In the genomic region with DNA sequence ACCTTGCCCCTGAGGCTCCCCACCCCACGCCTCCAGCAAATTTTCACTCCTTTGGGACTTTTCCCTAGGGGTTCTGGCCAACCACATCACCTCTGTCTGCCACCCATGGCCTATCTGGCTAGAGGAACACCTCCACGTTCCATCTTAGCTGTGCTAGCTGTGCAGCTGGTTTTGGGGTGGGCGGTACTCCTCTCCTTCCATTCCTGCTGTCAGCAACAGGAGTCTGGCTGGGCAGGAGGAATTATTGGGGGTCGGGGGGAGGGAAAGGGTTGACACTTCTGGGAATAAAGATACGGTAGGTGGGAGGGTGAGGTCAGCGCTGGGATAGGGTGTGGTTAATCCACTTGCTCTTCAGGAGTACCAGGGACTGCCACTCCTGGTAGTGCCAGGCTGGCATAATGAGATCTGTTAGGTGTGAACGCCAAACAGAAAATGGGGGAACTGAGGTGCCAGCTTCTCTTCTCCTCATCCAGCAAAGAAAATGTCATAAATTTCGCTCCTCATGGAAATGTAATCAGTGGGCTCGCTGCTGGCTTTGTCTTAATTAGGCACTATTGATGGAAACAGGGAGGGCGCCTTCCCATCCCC, we compare ENCODE assay signal across 8 cellular contexts. TPM values are rescaled to one million over a fixed set of nuclear protein-coding genes. Genes with fewer than 3 reads are reported as not detected.
A peak's percentile ranks its signal among the peaks of the same experiment; 100 is the strongest.
DNase-seq lines count a peak whose midpoint lies in the region; ATAC-seq and TF ChIP-seq lines count a peak whose summit lies in the region.

No MANE protein-coding gene starts in this region.

- peak overlapping the region; percentile 68 to 76 for H3K4me3 Mint-ChIP-seq in effector memory CD8-positive, alpha-beta T cell
- peak overlapping the region; percentile 60 for H3K4me3 Mint-ChIP-seq in natural killer cell treated with Interleukin-12 subunit alpha and Interleukin-12 subunit beta and Interleukin-15 and Interleukin-18, amount 100 ng/mL, for 72 hours

- ATAC-seq in effector memory CD8-positive, alpha-beta T cell (replicated peaks), result no peak
- no peak for ATAC-seq in natural killer cell treated with Interleukin-12 subunit alpha and Interleukin-12 subunit beta and Interleukin-15 and Interleukin-18, amount 100 ng/mL, for 72 hours
- no peak for ATAC-seq in HG02973 (IDR thresholded peaks at IDR 0.05; ENCODE audit: unreplicated experiment)
- ATAC-seq in GM18907 (IDR thresholded peaks at IDR 0.05; ENCODE audit: unreplicated experiment), result no peak
- no peak for ATAC-seq in sciatic nerve

- H3K4me3 ChIP-seq in AG09309 (ENCODE audit: control insufficient read depth, low read depth, low read length), result peak overlapping the region; percentile 81

- H3K27me3 Mint-ChIP-seq in effector memory CD8-positive, alpha-beta T cell, result peaks cover 92 to 100% of the 10 kb centered on the region in 2 donors
- H3K27me3 Mint-ChIP-seq in natural killer cell treated with Interleukin-12 subunit alpha and Interleukin-12 subunit beta and Interleukin-15 and Interleukin-18, amount 100 ng/mL, for 72 hours, result peaks cover 57 to 79% of the 10 kb centered on the region in 2 donors

- DNase-seq in AG09309 (ENCODE audit: low read depth) (no peak), NCI-H1105 (lab: John Stamatoyannopoulos, UW) (peak; percentile 59), HCEC 1CT (no peak), sciatic nerve (ENCODE audit: low spot score) (no peak)
- no peak for DNase-seq in effector memory CD8-positive, alpha-beta T cell
- DNase-seq in natural killer cell treated with Interleukin-12 subunit alpha and Interleukin-12 subunit beta and Interleukin-15 and Interleukin-18, amount 100 ng/mL, for 72 hours (ENCODE audit: low spot score), result no peak

- no peak overlapping the region for H3K27ac Mint-ChIP-seq in effector memory CD8-positive, alpha-beta T cell
- H3K27ac Mint-ChIP-seq in natural killer cell treated with Interleukin-12 subunit alpha and Interleukin-12 subunit beta and Interleukin-15 and Interleukin-18, amount 100 ng/mL, for 72 hours, result no peak overlapping the region

- intact Hi-C loops in sciatic nerve (cut with DNase I), result no loop called here

- H3K9me3 Mint-ChIP-seq in effector memory CD8-positive, alpha-beta T cell, result no peaks in the 10 kb centered on the region
- no peaks in the 10 kb centered on the region for H3K9me3 Mint-ChIP-seq in natural killer cell treated with Interleukin-12 subunit alpha and Interleukin-12 subunit beta and Interleukin-15 and Interleukin-18, amount 100 ng/mL, for 72 hours

- TF ChIP-seq CTCF in AG09309 (IDR thresholded peaks at IDR 0.05; ENCODE audit: control insufficient read depth, insufficient read depth, low read depth, low read length, missing control alignments), result no peak

- H3K4me1 Mint-ChIP-seq in effector memory CD8-positive, alpha-beta T cell (ENCODE audit: low read depth in 2 of 2), result peaks cover 17% of the 10 kb centered on the region in 2 donors
- H3K4me1 Mint-ChIP-seq in natural killer cell treated with Interleukin-12 subunit alpha and Interleukin-12 subunit beta and Interleukin-15 and Interleukin-18, amount 100 ng/mL, for 72 hours (ENCODE audit: low read depth in 2 of 2), result peaks cover 18 to 22% of the 10 kb centered on the region in 2 donors

- peaks cover 6% of the 10 kb centered on the region for H3K36me3 Mint-ChIP-seq in effector memory CD8-positive, alpha-beta T cell (ENCODE audit: insufficient read depth)
- H3K36me3 Mint-ChIP-seq in natural killer cell treated with Interleukin-12 subunit alpha and Interleukin-12 subunit beta and Interleukin-15 and Interleukin-18, amount 100 ng/mL, for 72 hours, result no peaks in the 10 kb centered on the region

RNA-seq across cellular contexts. Expression of a gene that starts 1.2 kb away (rescaled TPM):
- under 1 TPM in 1 of 2 donors, not detected in 1; 0.10 TPM for total RNA-seq in natural killer cell treated with Interleukin-12 subunit alpha and Interleukin-12 subunit beta and Interleukin-15 and Interleukin-18, amount 100 ng/mL, for 72 hours
- 0.31 TPM for total RNA-seq in sciatic nerve

RNA-seq across cellular contexts. Expression of a gene that starts 11.4 kb away (rescaled TPM):
- total RNA-seq in natural killer cell treated with Interleukin-12 subunit alpha and Interleukin-12 subunit beta and Interleukin-15 and Interleukin-18, amount 100 ng/mL, for 72 hours, result not detected
- 0.53 TPM for total RNA-seq in sciatic nerve

RNA-seq across cellular contexts. Expression of a gene that starts 28.1 kb away (rescaled TPM):
- 10 to 100 TPM; 19.4 to 48.2 TPM for total RNA-seq in natural killer cell treated with Interleukin-12 subunit alpha and Interleukin-12 subunit beta and Interleukin-15 and Interleukin-18, amount 100 ng/mL, for 72 hours
- total RNA-seq in sciatic nerve, result 5.7 TPM

RNA-seq across cellular contexts. Expression of a gene that starts 29.1 kb away (rescaled TPM):
- 100 to 1,000 TPM in 1 of 2 donors, 10 to 100 TPM in 1; 98.2 to 112 TPM for total RNA-seq in natural killer cell treated with Interleukin-12 subunit alpha and Interleukin-12 subunit beta and Interleukin-15 and Interleukin-18, amount 100 ng/mL, for 72 hours
- total RNA-seq in sciatic nerve, result 41.5 TPM
